Comparison of ENCODE assay signal across 18 cellular contexts in the genomic region with DNA sequence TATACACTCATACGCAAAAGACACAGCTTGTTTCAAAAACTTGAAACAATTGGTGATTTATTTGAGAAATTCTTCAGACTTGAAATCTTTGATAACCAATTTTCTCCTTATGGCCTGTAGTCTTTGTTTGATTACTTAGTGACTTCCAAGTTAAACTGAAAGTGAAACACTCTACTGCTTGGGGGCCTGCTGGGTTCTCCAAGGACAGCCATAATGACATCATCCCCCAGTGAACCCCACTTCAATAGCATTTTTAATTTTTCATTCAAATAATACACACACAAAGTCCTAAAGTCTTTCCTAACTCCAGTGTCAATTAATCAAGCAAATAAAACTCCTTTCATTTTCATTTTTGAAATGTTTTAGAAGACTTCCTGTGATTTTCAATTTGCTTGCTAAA. TPM values are rescaled to one million over a fixed set of nuclear protein-coding genes. Genes with fewer than 3 reads are reported as not detected.
A peak's percentile ranks its signal among the peaks of the same experiment; 100 is the strongest.
DNase-seq lines count a peak whose midpoint lies in the region; ATAC-seq and TF ChIP-seq lines count a peak whose summit lies in the region.
"Had no signal": no experiment of that assay in that cellular context is flagged by ENCODE, and none has a peak within 500 bp of the region (broad histone marks: within the 10 kb centered on the region; RNA-seq: fewer than 3 reads in every experiment).

No MANE protein-coding gene starts in this region.

- CTCF ChIA-PET in activated naive CD4-positive, alpha-beta T cell treated with anti-CD3 and anti-CD28 coated beads, Interleukin-2, amount 10 ng/mL, durations not matched to agents 7 days and 5 days (lab: Charles Lee), result no interaction called here
- CTCF ChIA-PET in T-cell (lab: Charles Lee), result interaction anchor here in 1 of 2 donors (0.6 kb wide), 1 partner anchor 53 kb away, joined by 3 read pairs; no protein-coding TSS in a partner anchor
- CTCF ChIA-PET in RWPE1 (lab: Yijun Ruan, JAX), result interaction anchor here (0.7 kb wide), 1 partner anchor 15 kb away, joined by 3 read pairs; no protein-coding TSS in a partner anchor

- H3K27ac ChIP-seq in RWPE1 (no peak overlapping the region), foreskin keratinocyte (no peak overlapping the region)
- H3K27ac ChIP-seq: dorsolateral prefrontal cortex, esophagus muscularis mucosa, neural progenitor cell had no signal

- no peaks in the 10 kb centered on the region for H3K9me3 Mint-ChIP-seq in activated naive CD4-positive, alpha-beta T cell treated with anti-CD3 and anti-CD28 coated beads, Interleukin-2, amount 10 ng/mL, durations not matched to agents 7 days and 5 days
- H3K9me3 Mint-ChIP-seq in T-cell, result no peaks in the 10 kb centered on the region
- H3K9me3 Mint-ChIP-seq in natural killer cell, result no peaks in the 10 kb centered on the region
- H3K9me3 Mint-ChIP-seq: brain, H9, neural progenitor cell had no signal

- H3K4me3 Mint-ChIP-seq in activated naive CD4-positive, alpha-beta T cell treated with anti-CD3 and anti-CD28 coated beads, Interleukin-2, amount 10 ng/mL, durations not matched to agents 7 days and 5 days, result no peak overlapping the region
- H3K4me3 Mint-ChIP-seq in T-cell, result peak overlapping the region; percentile 25 to 45 (median 29)
- peak overlapping the region; percentile 25 for H3K4me3 Mint-ChIP-seq in natural killer cell
- H3K4me3 Mint-ChIP-seq: brain, H9, neural progenitor cell had no signal

- peak; percentile 73 for ATAC-seq in GM18907 (IDR thresholded peaks at IDR 0.05; ENCODE audit: unreplicated experiment)
- ATAC-seq in T-cell (replicated peaks in 1 of 4), result peak in 1 of 4 experiments; percentile 49
- ATAC-seq in natural killer cell, result no peak
- no peak for ATAC-seq in foreskin keratinocyte

- H3K36me3 Mint-ChIP-seq in activated naive CD4-positive, alpha-beta T cell treated with anti-CD3 and anti-CD28 coated beads, Interleukin-2, amount 10 ng/mL, durations not matched to agents 7 days and 5 days, result peaks cover 1% of the 10 kb centered on the region
- H3K36me3 Mint-ChIP-seq in T-cell, result peaks cover 3% of the 10 kb centered on the region
- no peaks in the 10 kb centered on the region for H3K36me3 Mint-ChIP-seq in natural killer cell
- H3K36me3 Mint-ChIP-seq: brain, neural progenitor cell had no signal

- no peak for TF ChIP-seq CTCF in natural killer cell (IDR thresholded peaks at IDR 0.05)
- TF ChIP-seq CTCF in RWPE1 (conservative IDR thresholded peaks at IDR 0.05; ENCODE audit: low read depth), result no peak
- no peak for TF ChIP-seq CTCF in foreskin keratinocyte (conservative IDR thresholded peaks at IDR 0.05)

- intact Hi-C loops in natural killer cell (cut with micrococcal nuclease), result no loop called here

- H3K4me1 Mint-ChIP-seq in activated naive CD4-positive, alpha-beta T cell treated with anti-CD3 and anti-CD28 coated beads, Interleukin-2, amount 10 ng/mL, durations not matched to agents 7 days and 5 days, result peaks cover 13% of the 10 kb centered on the region
- H3K4me1 Mint-ChIP-seq in T-cell (peaks cover 13 to 20% (median 16%) of the 10 kb centered on the region in 3 donors), natural killer cell (peaks cover 8 to 11% of the 10 kb centered on the region in 2 donors)

- POLR2A ChIA-PET in T-cell (lab: Charles Lee) (no interaction called here), RWPE1 (lab: Yijun Ruan, JAX; ENCODE audit: low non-redundant PET) (no interaction called here)

- peaks cover 3% of the 10 kb centered on the region for H3K4me1 ChIP-seq in foreskin keratinocyte
- H3K4me1 ChIP-seq: esophagus muscularis mucosa, neural progenitor cell had no signal

- H3K27ac Mint-ChIP-seq in activated naive CD4-positive, alpha-beta T cell treated with anti-CD3 and anti-CD28 coated beads, Interleukin-2, amount 10 ng/mL, durations not matched to agents 7 days and 5 days, result peak overlapping the region; percentile 29
- peak overlapping the region; percentile 59 to 68 for H3K27ac Mint-ChIP-seq in T-cell
- H3K27ac Mint-ChIP-seq in natural killer cell, result peak overlapping the region; percentile 50 to 64
- H3K27ac Mint-ChIP-seq: brain, H9, neural progenitor cell had no signal

- no peak for DNase-seq in activated naive CD4-positive, alpha-beta T cell treated with anti-CD3 and anti-CD28 coated beads, Interleukin-2, amount 10 ng/mL, durations not matched to agents 7 days and 5 days
- DNase-seq in activated naive CD4-positive, alpha-beta T cell treated with Interleukin-2 at 50 U/mL for 16 hours, result no peak
- no peak for DNase-seq in T-cell
- no peak for DNase-seq in natural killer cell
- DNase-seq in RWPE1 (ENCODE audit: low spot score), result no peak
- DNase-seq in NCI-H187 treated with DMSO at 0.1 percent for 48 hours (lab: John Stamatoyannopoulos, UW), result no peak
- no peak for DNase-seq in foreskin keratinocyte
- DNase-seq: activated CD4-positive, alpha-beta T cell treated with anti-CD3 and anti-CD28 coated beads, Interleukin-2, amount 50 U/mL, for 1 hour; activated effector memory CD4-positive, alpha-beta T cell treated with anti-CD3 and anti-CD28 coated beads, Interleukin-2, amount 50 U/mL, for 16 hours; dorsolateral prefrontal cortex; H9; head of caudate nucleus; NCI-H82 had no signal

- no peaks in the 10 kb centered on the region for H3K27me3 Mint-ChIP-seq in activated naive CD4-positive, alpha-beta T cell treated with anti-CD3 and anti-CD28 coated beads, Interleukin-2, amount 10 ng/mL, durations not matched to agents 7 days and 5 days
- no peaks in the 10 kb centered on the region for H3K27me3 Mint-ChIP-seq in T-cell
- no peaks in the 10 kb centered on the region for H3K27me3 Mint-ChIP-seq in natural killer cell (ENCODE audit: low read depth in 2 of 2)
- H3K27me3 Mint-ChIP-seq: brain had no signal

- no peaks in the 10 kb centered on the region for H3K27me3 ChIP-seq in foreskin keratinocyte
- H3K27me3 ChIP-seq: dorsolateral prefrontal cortex, esophagus muscularis mucosa, neural progenitor cell had no signal

RNA-seq across cellular contexts. Expression of a gene that starts 59.2 kb away (rescaled TPM):
- total RNA-seq in T-cell, result not detected
- not detected for total RNA-seq in natural killer cell
- total RNA-seq in foreskin keratinocyte, result not detected in 2 replicates
- not detected in 2 replicates for polyA plus RNA-seq in foreskin keratinocyte
- total RNA-seq: dorsolateral prefrontal cortex; esophagus muscularis mucosa; H9; T-helper 2 cell treated with Interferon-gamma antibody and Interleukin-4, amounts not matched to agents 100 ng/mL and 5 ng/mL, for 36 hours had no signal
